Comparison of ENCODE assay signal across 1 cellular context in genomic region chrX:14029425-14030247, GRCh38.
TF ChIP-seq lines count a peak whose summit lies in the region.

A gene with protein sequence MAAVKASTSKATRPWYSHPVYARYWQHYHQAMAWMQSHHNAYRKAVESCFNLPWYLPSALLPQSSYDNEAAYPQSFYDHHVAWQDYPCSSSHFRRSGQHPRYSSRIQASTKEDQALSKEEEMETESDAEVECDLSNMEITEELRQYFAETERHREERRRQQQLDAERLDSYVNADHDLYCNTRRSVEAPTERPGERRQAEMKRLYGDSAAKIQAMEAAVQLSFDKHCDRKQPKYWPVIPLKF (minus strand): TSS chrX:14029892. CDS start chrX:14021478, 8,414 bp downstream.

TF ChIP-seq in HepG2, 621 proteins besides CTCF, POLR2A, EP300 and RAD21 (continued from another document and continues in another):
- TF ChIP-seq ZBTB33 (CRISPR knock-in tag; IDR thresholded peaks at IDR 0.05) (no peak), KLF9 (CRISPR knock-in tag; IDR thresholded peaks at IDR 0.05; ENCODE audit: low read depth) (no peak), TBX3 (IDR thresholded peaks at IDR 0.05; ENCODE audit: borderline replicate concordance) (0 out of 2 replicates have a peak, but pooled peaks have one; percentile 12), ZBTB21 (CRISPR knock-in tag; IDR thresholded peaks at IDR 0.05) (peak; percentile 91), BRCA1 (CRISPR knock-in tag; IDR thresholded peaks at IDR 0.05) (no peak), WIZ (CRISPR knock-in tag; IDR thresholded peaks at IDR 0.05) (no peak), ZNF260 (CRISPR knock-in tag; IDR thresholded peaks at IDR 0.05; ENCODE audit: borderline replicate concordance, low read depth) (no peak), THAP11 (CRISPR knock-in tag; IDR thresholded peaks at IDR 0.05) (peak; percentile 86), XRCC5 (optimal IDR thresholded peaks at IDR 0.05; ENCODE audit: low read length) (peak; percentile 33), HMGXB4 (CRISPR knock-in tag; IDR thresholded peaks at IDR 0.05; ENCODE audit: borderline replicate concordance in 1 of 2, low read depth in 1 of 2) (peak; percentile 50 to 58; a peak in 3 of 4 replicates), TFE3 (CRISPR knock-in tag; IDR thresholded peaks at IDR 0.05) (peak; percentile 54; the same call in 1 of the 2 replicates), ZBTB14 (CRISPR knock-in tag; IDR thresholded peaks at IDR 0.05) (no peak; the same call in 1 of the 2 replicates), RFX1 (IDR thresholded peaks at IDR 0.05) (peak; percentile 89), MAZ (IDR thresholded peaks at IDR 0.05; ENCODE audit: borderline replicate concordance, low read depth, low read length) (peak; percentile 62; the same call in 1 of the 2 replicates), MAZ (CRISPR knock-in tag; IDR thresholded peaks at IDR 0.05; ENCODE audit: low read depth) (peak; percentile 67), MEIS2 (CRISPR knock-in tag; IDR thresholded peaks at IDR 0.05) (no peak), KLF13 (CRISPR knock-in tag; IDR thresholded peaks at IDR 0.05) (no peak), TSC22D2 (CRISPR knock-in tag; IDR thresholded peaks at IDR 0.05; ENCODE audit: borderline replicate concordance) (no peak), CHD2 (IDR thresholded peaks at IDR 0.05; ENCODE audit: low read depth, low read length) (peak; percentile 32; the same call in 1 of the 2 replicates), ETV5 (CRISPR knock-in tag; IDR thresholded peaks at IDR 0.05; ENCODE audit: borderline replicate concordance) (peak; percentile 84), HCFC1 (IDR thresholded peaks at IDR 0.05; ENCODE audit: low read depth, low read length) (peak; percentile 38; the same call in 1 of the 2 replicates), ZNF816 (CRISPR knock-in tag; IDR thresholded peaks at IDR 0.05; ENCODE audit: borderline replicate concordance) (peak; percentile 53; the same call in 1 of the 2 replicates), HDAC6 (IDR thresholded peaks at IDR 0.05; ENCODE audit: low read depth, low read length) (no peak), YEATS4 (CRISPR knock-in tag; IDR thresholded peaks at IDR 0.05; ENCODE audit: borderline replicate concordance) (peak; percentile 84), HDAC2 (CRISPR knock-in tag; IDR thresholded peaks at IDR 0.05) (peak; percentile 34; the same call in 1 of the 2 replicates), EZH2 (conservative IDR thresholded peaks at IDR 0.05; ENCODE audit: low read depth, low read length) (no peak), RBFOX2 (IDR thresholded peaks at IDR 0.05; ENCODE audit: low read depth, low read length) (peak; percentile 88), SP5 (CRISPR knock-in tag; IDR thresholded peaks at IDR 0.05; ENCODE audit: borderline replicate concordance, low read depth) (no peak), HDAC1 (CRISPR knock-in tag; IDR thresholded peaks at IDR 0.05) (peak; percentile 93), LCORL (IDR thresholded peaks at IDR 0.05) (no peak), LCORL (CRISPR knock-in tag; IDR thresholded peaks at IDR 0.05) (peak; percentile 25; the same call in 1 of the 2 replicates), DR1 (CRISPR knock-in tag; IDR thresholded peaks at IDR 0.05) (no peak; the same call in none of the 2 replicates), KDM3A (CRISPR knock-in tag; IDR thresholded peaks at IDR 0.05; ENCODE audit: low read depth) (0 out of 2 replicates have a peak, but pooled peaks have one; percentile 28), ZNF614 (CRISPR knock-in tag; IDR thresholded peaks at IDR 0.05; ENCODE audit: borderline replicate concordance) (no peak), GABPB1 (CRISPR knock-in tag; IDR thresholded peaks at IDR 0.05) (peak; percentile 98), RFX3 (CRISPR knock-in tag; IDR thresholded peaks at IDR 0.05) (peak; percentile 87), RFXAP (CRISPR knock-in tag; IDR thresholded peaks at IDR 0.05; ENCODE audit: borderline replicate concordance) (peak; percentile 62; the same call in 1 of the 2 replicates), SIN3B (IDR thresholded peaks at IDR 0.05; ENCODE audit: low read length) (no peak), UBTF (CRISPR knock-in tag; IDR thresholded peaks at IDR 0.05) (peak; percentile 57), ZNF292 (CRISPR knock-in tag; IDR thresholded peaks at IDR 0.05; ENCODE audit: borderline replicate concordance, low read depth) (no peak)
- TF ChIP-seq, protein P1, sequence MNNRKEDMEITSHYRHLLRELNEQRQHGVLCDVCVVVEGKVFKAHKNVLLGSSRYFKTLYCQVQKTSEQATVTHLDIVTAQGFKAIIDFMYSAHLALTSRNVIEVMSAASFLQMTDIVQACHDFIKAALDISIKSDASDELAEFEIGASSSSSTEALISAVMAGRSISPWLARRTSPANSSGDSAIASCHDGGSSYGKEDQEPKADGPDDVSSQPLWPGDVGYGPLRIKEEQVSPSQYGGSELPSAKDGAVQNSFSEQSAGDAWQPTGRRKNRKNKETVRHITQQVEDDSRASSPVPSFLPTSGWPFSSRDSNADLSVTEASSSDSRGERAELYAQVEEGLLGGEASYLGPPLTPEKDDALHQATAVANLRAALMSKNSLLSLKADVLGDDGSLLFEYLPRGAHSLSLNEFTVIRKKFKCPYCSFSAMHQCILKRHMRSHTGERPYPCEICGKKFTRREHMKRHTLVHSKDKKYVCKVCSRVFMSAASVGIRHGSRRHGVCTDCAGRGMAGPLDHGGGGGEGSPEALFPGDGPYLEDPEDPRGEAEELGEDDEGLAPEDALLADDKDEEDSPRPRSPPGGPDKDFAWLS (CRISPR knock-in tag; IDR thresholded peaks at IDR 0.05; ENCODE audit: borderline replicate concordance): no peak
- TF ChIP-seq, protein P2, sequence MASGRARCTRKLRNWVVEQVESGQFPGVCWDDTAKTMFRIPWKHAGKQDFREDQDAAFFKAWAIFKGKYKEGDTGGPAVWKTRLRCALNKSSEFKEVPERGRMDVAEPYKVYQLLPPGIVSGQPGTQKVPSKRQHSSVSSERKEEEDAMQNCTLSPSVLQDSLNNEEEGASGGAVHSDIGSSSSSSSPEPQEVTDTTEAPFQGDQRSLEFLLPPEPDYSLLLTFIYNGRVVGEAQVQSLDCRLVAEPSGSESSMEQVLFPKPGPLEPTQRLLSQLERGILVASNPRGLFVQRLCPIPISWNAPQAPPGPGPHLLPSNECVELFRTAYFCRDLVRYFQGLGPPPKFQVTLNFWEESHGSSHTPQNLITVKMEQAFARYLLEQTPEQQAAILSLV (CRISPR knock-in tag; IDR thresholded peaks at IDR 0.05; ENCODE audit: borderline replicate concordance): no peak
- TF ChIP-seq, protein P3, sequence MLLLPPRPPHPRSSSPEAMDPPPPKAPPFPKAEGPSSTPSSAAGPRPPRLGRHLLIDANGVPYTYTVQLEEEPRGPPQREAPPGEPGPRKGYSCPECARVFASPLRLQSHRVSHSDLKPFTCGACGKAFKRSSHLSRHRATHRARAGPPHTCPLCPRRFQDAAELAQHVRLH (CRISPR knock-in tag; IDR thresholded peaks at IDR 0.05; ENCODE audit: borderline replicate concordance, low read depth): 0 out of 2 replicates have a peak, but pooled peaks have one; percentile 39
- TF ChIP-seq, protein P4, sequence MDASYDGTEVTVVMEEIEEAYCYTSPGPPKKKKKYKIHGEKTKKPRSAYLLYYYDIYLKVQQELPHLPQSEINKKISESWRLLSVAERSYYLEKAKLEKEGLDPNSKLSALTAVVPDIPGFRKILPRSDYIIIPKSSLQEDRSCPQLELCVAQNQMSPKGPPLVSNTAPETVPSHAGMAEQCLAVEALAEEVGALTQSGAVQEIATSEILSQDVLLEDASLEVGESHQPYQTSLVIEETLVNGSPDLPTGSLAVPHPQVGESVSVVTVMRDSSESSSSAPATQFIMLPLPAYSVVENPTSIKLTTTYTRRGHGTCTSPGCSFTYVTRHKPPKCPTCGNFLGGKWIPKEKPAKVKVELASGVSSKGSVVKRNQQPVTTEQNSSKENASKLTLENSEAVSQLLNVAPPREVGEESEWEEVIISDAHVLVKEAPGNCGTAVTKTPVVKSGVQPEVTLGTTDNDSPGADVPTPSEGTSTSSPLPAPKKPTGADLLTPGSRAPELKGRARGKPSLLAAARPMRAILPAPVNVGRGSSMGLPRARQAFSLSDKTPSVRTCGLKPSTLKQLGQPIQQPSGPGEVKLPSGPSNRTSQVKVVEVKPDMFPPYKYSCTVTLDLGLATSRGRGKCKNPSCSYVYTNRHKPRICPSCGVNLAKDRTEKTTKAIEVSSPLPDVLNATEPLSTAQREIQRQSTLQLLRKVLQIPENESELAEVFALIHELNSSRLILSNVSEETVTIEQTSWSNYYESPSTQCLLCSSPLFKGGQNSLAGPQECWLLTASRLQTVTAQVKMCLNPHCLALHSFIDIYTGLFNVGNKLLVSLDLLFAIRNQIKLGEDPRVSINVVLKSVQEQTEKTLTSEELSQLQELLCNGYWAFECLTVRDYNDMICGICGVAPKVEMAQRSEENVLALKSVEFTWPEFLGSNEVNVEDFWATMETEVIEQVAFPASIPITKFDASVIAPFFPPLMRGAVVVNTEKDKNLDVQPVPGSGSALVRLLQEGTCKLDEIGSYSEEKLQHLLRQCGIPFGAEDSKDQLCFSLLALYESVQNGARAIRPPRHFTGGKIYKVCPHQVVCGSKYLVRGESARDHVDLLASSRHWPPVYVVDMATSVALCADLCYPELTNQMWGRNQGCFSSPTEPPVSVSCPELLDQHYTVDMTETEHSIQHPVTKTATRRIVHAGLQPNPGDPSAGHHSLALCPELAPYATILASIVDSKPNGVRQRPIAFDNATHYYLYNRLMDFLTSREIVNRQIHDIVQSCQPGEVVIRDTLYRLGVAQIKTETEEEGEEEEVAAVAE (CRISPR knock-in tag; IDR thresholded peaks at IDR 0.05; ENCODE audit: borderline replicate concordance): peak; percentile 26; the same call in 1 of the 2 replicates
- TF ChIP-seq, protein P5, sequence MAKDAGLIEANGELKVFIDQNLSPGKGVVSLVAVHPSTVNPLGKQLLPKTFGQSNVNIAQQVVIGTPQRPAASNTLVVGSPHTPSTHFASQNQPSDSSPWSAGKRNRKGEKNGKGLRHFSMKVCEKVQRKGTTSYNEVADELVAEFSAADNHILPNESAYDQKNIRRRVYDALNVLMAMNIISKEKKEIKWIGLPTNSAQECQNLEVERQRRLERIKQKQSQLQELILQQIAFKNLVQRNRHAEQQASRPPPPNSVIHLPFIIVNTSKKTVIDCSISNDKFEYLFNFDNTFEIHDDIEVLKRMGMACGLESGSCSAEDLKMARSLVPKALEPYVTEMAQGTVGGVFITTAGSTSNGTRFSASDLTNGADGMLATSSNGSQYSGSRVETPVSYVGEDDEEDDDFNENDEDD (CRISPR knock-in tag; IDR thresholded peaks at IDR 0.05; ENCODE audit: borderline replicate concordance): peak; percentile 50; the same call in 1 of the 2 replicates
